Comparison of ENCODE assay signal across 8 cellular contexts in the genomic region with DNA sequence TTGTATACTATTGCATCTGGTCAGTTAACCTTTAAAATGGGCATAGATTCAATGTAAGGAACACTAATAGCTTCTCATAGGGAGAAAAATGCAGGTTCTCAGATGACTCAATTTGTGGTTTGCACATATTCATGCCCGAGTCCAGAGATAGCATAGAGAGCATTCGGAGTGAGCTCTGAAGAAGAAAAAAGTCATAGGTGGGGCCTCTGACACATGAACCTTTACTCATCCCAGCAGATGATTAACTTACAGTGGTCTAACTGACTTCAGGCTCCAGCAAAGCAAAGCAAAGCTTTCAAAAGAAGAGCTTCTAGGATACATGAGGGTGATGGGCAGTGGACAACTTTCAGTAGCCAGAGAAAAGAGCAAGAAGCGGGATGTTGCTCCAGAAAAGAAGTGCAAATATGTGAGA. TPM values are rescaled to one million over a fixed set of nuclear protein-coding genes. Genes with fewer than 3 reads are reported as not detected.
DNase-seq lines count a peak whose midpoint lies in the region; ATAC-seq, FAIRE-seq and TF ChIP-seq lines count a peak whose summit lies in the region.

No MANE protein-coding gene starts in this region.

- H2AK5ac ChIP-seq in IMR-90 (ENCODE audit: low read depth, low read length): peak overlapping the region; percentile 26; the same call in 1 of the 2 replicates

- no CpG with 5 or more reads among the region's 3 CpGs for WGBS in IMR-90 (ENCODE audit: extremely low coverage in 2 of 2, insufficient read length in 1 of 2), 2 experiments
- WGBS in GM12878 (ENCODE audit: insufficient coverage, insufficient replicate concordance, low lambda C conversion rate, missing lambda C conversion rate): 37% methylated on average over 3 of the region's 3 CpGs

- peak overlapping the region in 1 of 2 donors; percentile 34 for H3K27ac Mint-ChIP-seq in stimulated activated naive CD8-positive, alpha-beta T cell treated with anti-CD3 and anti-CD28 coated beads, Interleukin-15, amount 100 ng/mL, for 72 hours
- H3K27ac Mint-ChIP-seq in type B pancreatic cell: no peak overlapping the region

- peak overlapping the region; percentile 82 for H2BK120ac ChIP-seq in IMR-90 (ENCODE audit: low read depth, low read length)

- peak overlapping the region; percentile 63 for H2BK20ac ChIP-seq in IMR-90 (ENCODE audit: low read depth, low read length)

- no peak for FAIRE-seq in GM12878 (lab: Jason Lieb, UNC)

- peaks cover 7% of the 10 kb centered on the region; the same call in 1 of the 2 replicates for H4K20me1 ChIP-seq in IMR-90 (ENCODE audit: insufficient read depth, low read length)
- no peaks in the 10 kb centered on the region for H4K20me1 ChIP-seq in GM12878 (ENCODE audit: control insufficient read depth, insufficient read depth)

- H4K8ac ChIP-seq in IMR-90 (ENCODE audit: low read depth in 2 of 2, low read length in 2 of 2): peak overlapping the region in 1 of 2 experiments; percentile 72; a peak in 1 of 4 replicates

- H3K27me3 ChIP-seq in IMR-90 (ENCODE audit: control insufficient read depth, insufficient read depth, low read length) (no peaks in the 10 kb centered on the region), GM12878 (replicated peaks in 1 of 2; ENCODE audit: control insufficient read depth in 2 of 2, insufficient read depth in 2 of 2, low read length in 1 of 2) (no peaks in the 10 kb centered on the region)

- peaks cover 61% of the 10 kb centered on the region for H3K4me1 Mint-ChIP-seq in stimulated activated naive CD8-positive, alpha-beta T cell treated with anti-CD3 and anti-CD28 coated beads, Interleukin-15, amount 100 ng/mL, for 72 hours
- peaks cover 21% of the 10 kb centered on the region for H3K4me1 Mint-ChIP-seq in type B pancreatic cell (ENCODE audit: unreplicated experiment)

- TF ChIP-seq CTCF in IMR-90 (conservative IDR thresholded peaks at IDR 0.05; ENCODE audit: low read depth, low read length) (no peak), GM12878 (IDR thresholded peaks at IDR 0.05 in 2 of 3, conservative IDR thresholded peaks at IDR 0.05 in 1 of 3; ENCODE audit: control insufficient read depth in 2 of 3, extremely low read depth in 1 of 3, insufficient read depth in 1 of 3, low read depth in 3 of 3, low read length in 3 of 3) (no peak), type B pancreatic cell (conservative IDR thresholded peaks at IDR 0.05) (no peak)

- no peaks in the 10 kb centered on the region for H3K79me1 ChIP-seq in IMR-90 (ENCODE audit: low read depth in 1 of 2, low read length in 2 of 2)

- peak overlapping the region; percentile 55 for H3K4ac ChIP-seq in IMR-90 (ENCODE audit: low read depth, low read length)

- no peak overlapping the region; the same call in 2 of the 3 replicates for H2BK15ac ChIP-seq in IMR-90 (ENCODE audit: low read depth, low read length)

- TF ChIP-seq EP300 in GM12878 (IDR thresholded peaks at IDR 0.05; ENCODE audit: borderline replicate concordance in 1 of 2, control insufficient read depth in 1 of 2, low read depth in 2 of 2, low read length in 2 of 2): peak in 1 of 2 experiments; percentile 39; a peak in 1 of 4 replicates

- no TSS peak for BruUV-seq in IMR-90 (replicated peaks; lab: Mats Ljungman, UMichigan)
- no TSS peak for BruUV-seq in GM12878 (replicated peaks; lab: Mats Ljungman, UMichigan)

- H3K36me3 Mint-ChIP-seq in type B pancreatic cell: no peaks in the 10 kb centered on the region

- no peaks in the 10 kb centered on the region for H3K27me3 Mint-ChIP-seq in stimulated activated naive CD8-positive, alpha-beta T cell treated with anti-CD3 and anti-CD28 coated beads, Interleukin-15, amount 100 ng/mL, for 72 hours
- peaks cover 20% of the 10 kb centered on the region for H3K27me3 Mint-ChIP-seq in type B pancreatic cell

- H3K79me2 ChIP-seq in GM12878 (ENCODE audit: control insufficient read depth, insufficient read depth, low read length): no peaks in the 10 kb centered on the region

- H3K4me3 ChIP-seq in IMR-90 (ENCODE audit: insufficient read depth, low read depth, low read length) (peak overlapping the region; percentile 2; the same call in 1 of the 2 replicates), GM12878 (no peak overlapping the region)

- RAD21 ChIA-PET in GM12878 (lab: Charles Lee; ENCODE audit: unreplicated experiment): interaction anchor here (0.9 to 2.0 kb wide), 12 partner anchors 10 to 251 kb away, joined by 3 to 14 read pairs (median 6); partner anchors contain the start of gene HMGN4

- no peak overlapping the region for H3K9ac ChIP-seq in IMR-90 (ENCODE audit: low read depth, low read length)
- no peak overlapping the region; the same call in 1 of the 2 replicates for H3K9ac ChIP-seq in GM12878 (ENCODE audit: control insufficient read depth, insufficient read depth, low read length)

- POLR2A ChIA-PET in IMR-90 (lab: Charles Lee; ENCODE audit: unreplicated experiment) (no interaction called here), GM12878 (lab: Charles Lee) (interaction anchor here (0.9 to 1.8 kb wide), 9 partner anchors 12 to 127 kb away, joined by 3 to 6 read pairs (median 4); a partner anchor contains a TSS)

- intact Hi-C loops in IMR-90 (cut with micrococcal nuclease): loop anchor here (2.0 kb wide), 1 partner anchor 21 kb away; no protein-coding TSS in a partner anchor
- intact Hi-C loops in GM12878 (cut with micrococcal nuclease; ENCODE audit: unreplicated experiment): loop anchor here (2.0 to 5.0 kb wide), 5 partner anchors 25 to 1443 kb away; a partner anchor contains a TSS

- dilution Hi-C loops in IMR-90 (cut with HindIII; ENCODE audit: low sequenced_read_pairs, unreplicated experiment): no loop called here

- TF ChIP-seq POLR2A in IMR-90 (IDR thresholded peaks at IDR 0.05; ENCODE audit: low read depth, low read length) (no peak), GM12878 (IDR thresholded peaks at IDR 0.05; ENCODE audit: low read depth, low read length) (no peak)

- no peak overlapping the region for H2AK9ac ChIP-seq in IMR-90 (replicated peaks; ENCODE audit: low read depth, low read length, poor library complexity)

- no peak; the same call in 1 of the 2 replicates for TF ChIP-seq RAD21 in IMR-90 (IDR thresholded peaks at IDR 0.05; ENCODE audit: low read length)
- TF ChIP-seq RAD21 in GM12878 (IDR thresholded peaks at IDR 0.05; ENCODE audit: insufficient read depth, low read depth, low read length): no peak

- H2AFZ ChIP-seq in IMR-90 (replicated peaks; ENCODE audit: low read length, poor library complexity) (no peak overlapping the region), GM12878 (ENCODE audit: control insufficient read depth, low read depth, low read length) (no peak overlapping the region)

- DNase-seq in stimulated activated CD4-positive, alpha-beta T cell treated with anti-CD3 and anti-CD28 coated beads, Interleukin-1b, Interleukin-23, amount 100 ng/mL, for 48 hours: peak; percentile 37
- no peak for DNase-seq in stimulated activated CD4-positive, alpha-beta T cell treated with anti-CD3 and anti-CD28 coated beads, Interleukin-12 subunit alpha, Interleukin-12 subunit beta, amount 100 ng/mL, for 4 hours
- DNase-seq in IMR-90 (peak; percentile 95), GM12878 (ENCODE audit: low read depth, low spot score) (no peak), NCI-H446 treated with DMSO at 0.1 percent for 48 hours (lab: John Stamatoyannopoulos, UW) (no peak), AML-193 (lab: John Stamatoyannopoulos, UW) (no peak), type B pancreatic cell (ENCODE audit: extremely low spot score, unreplicated experiment) (no peak)
- DNase-seq in stimulated activated naive CD8-positive, alpha-beta T cell treated with anti-CD3 and anti-CD28 coated beads, Interleukin-15, amount 100 ng/mL, for 72 hours: peak in 1 of 2 donors; percentile 35

- peaks cover 2% of the 10 kb centered on the region; the same call in 1 of the 2 replicates for H3K9me1 ChIP-seq in IMR-90 (ENCODE audit: insufficient read depth, low read length)

- peak overlapping the region; percentile 73 for H2BK5ac ChIP-seq in IMR-90 (ENCODE audit: low read depth, low read length, poor library complexity, severe bottlenecking)

- peaks cover 7% of the 10 kb centered on the region; the same call in 1 of the 2 replicates for H3K4me1 ChIP-seq in IMR-90 (ENCODE audit: control insufficient read depth, insufficient read depth, low read length)
- peaks cover 14% of the 10 kb centered on the region for H3K4me1 ChIP-seq in GM12878 (ENCODE audit: control insufficient read depth, insufficient read depth, low read length)

- peak overlapping the region; percentile 29; the same call in 1 of the 2 replicates for H3K56ac ChIP-seq in IMR-90 (ENCODE audit: extremely low read depth, insufficient read depth, low read length)

- ATAC-seq in IMR-90 (ENCODE audit: low read depth) (peak; percentile 13; the same call in 1 of the 2 replicates), GM12878 (peak; percentile 55)
- peak; percentile 59 for ATAC-seq in stimulated activated naive CD8-positive, alpha-beta T cell treated with anti-CD3 and anti-CD28 coated beads, Interleukin-15, amount 100 ng/mL, for 72 hours

- SMC1A ChIA-PET in GM12878 (lab: Charles Lee; ENCODE audit: uncharacterized antibody, unreplicated experiment): interaction anchor here (1.0 to 3.5 kb wide), 19 partner anchors 9 to 285 kb away, joined by 3 to 22 read pairs (median 4); a partner anchor contains a TSS

- no peak overlapping the region for H3K27ac ChIP-seq in IMR-90 (ENCODE audit: insufficient read depth, low read length)
- no peak overlapping the region; the same call in 1 of the 2 replicates for H3K27ac ChIP-seq in GM12878 (ENCODE audit: control insufficient read depth, insufficient read depth)

- H4K91ac ChIP-seq in IMR-90 (ENCODE audit: insufficient read depth, low read depth, low read length): 0 out of 2 replicates have a peak overlapping the region, but pooled peaks have one; percentile 27

- H3K9me3 ChIP-seq in IMR-90 (ENCODE audit: control insufficient read depth, insufficient read depth, low read length) (no peaks in the 10 kb centered on the region), GM12878 (replicated peaks; ENCODE audit: control insufficient read depth, insufficient read depth, low read length) (no peaks in the 10 kb centered on the region)

- H3K36me3 ChIP-seq in IMR-90 (ENCODE audit: control insufficient read depth, insufficient read depth, low read length): no peaks in the 10 kb centered on the region
- H3K36me3 ChIP-seq in GM12878 (ENCODE audit: control insufficient read depth in 2 of 2, insufficient read depth in 2 of 2, low read length in 1 of 2): no peaks in the 10 kb centered on the region

- H3K4me2 ChIP-seq in IMR-90 (ENCODE audit: low read depth, low read length): peak overlapping the region; percentile 47; the same call in 1 of the 2 replicates
- peak overlapping the region; percentile 50 for H3K4me2 ChIP-seq in GM12878 (ENCODE audit: control insufficient read depth, insufficient read depth)

- H3K14ac ChIP-seq in IMR-90 (replicated peaks; ENCODE audit: low read depth, low read length): no peak overlapping the region; the same call in 1 of the 2 replicates

- H3K4me3 Mint-ChIP-seq in stimulated activated naive CD8-positive, alpha-beta T cell treated with anti-CD3 and anti-CD28 coated beads, Interleukin-15, amount 100 ng/mL, for 72 hours: peak overlapping the region; percentile 31 to 51
- H3K4me3 Mint-ChIP-seq in type B pancreatic cell: no peak overlapping the region

- H3K23ac ChIP-seq in IMR-90 (ENCODE audit: low read depth, low read length): peak overlapping the region; percentile 85

- H3K18ac ChIP-seq in IMR-90 (ENCODE audit: low read depth, low read length): no peak overlapping the region; the same call in 1 of the 2 replicates

- H3K9me3 Mint-ChIP-seq in stimulated activated naive CD8-positive, alpha-beta T cell treated with anti-CD3 and anti-CD28 coated beads, Interleukin-15, amount 100 ng/mL, for 72 hours: no peaks in the 10 kb centered on the region
- H3K9me3 Mint-ChIP-seq in type B pancreatic cell: no peaks in the 10 kb centered on the region

- peak overlapping the region; percentile 2; the same call in 1 of the 2 replicates for H4K5ac ChIP-seq in IMR-90 (ENCODE audit: low read depth, low read length)

- in situ Hi-C loops in IMR-90 (cut with MboI; ENCODE audit: low sequenced_read_pairs) (loop anchor here (25.0 kb wide), 1 partner anchor 1503 kb away; a partner anchor contains a TSS), GM12878 (cut with MboI) (loop anchor here (10.0 kb wide), 1 partner anchor 1375 kb away; no protein-coding TSS in a partner anchor)

- CTCF ChIA-PET in IMR-90 (lab: Yijun Ruan, JAX) (interaction anchor here (1.2 kb wide), 1 partner anchor 12 kb away, joined by 4 read pairs; no protein-coding TSS in a partner anchor), GM12878 (lab: Yijun Ruan, JAX) (interaction anchor here (0.7 to 4.0 kb wide), 10 partner anchors 13 to 286 kb away, joined by 3 to 20 read pairs (median 8); partner anchors contain the start of gene ABT1)

RNA-seq across cellular contexts. Expression of gene BTN3A2, which starts 55.3 kb away (rescaled TPM):
- 17.2 and 20.4 TPM in 2 replicates for total RNA-seq in IMR-90 (2012; rRNA removed)
- 14.8 and 15.7 TPM in 2 replicates for polyA plus RNA-seq in IMR-90 (2012; rRNA removed)
- 7.4 and 12.2 TPM in 2 replicates for polyA plus RNA-seq in IMR-90 (2012; cell fraction: cytosol; rRNA removed)
- polyA plus RNA-seq in IMR-90 (2012; cell fraction: nucleus; rRNA removed; ENCODE audit: low replicate concordance): 9.8 and 25.8 TPM in 2 replicates
- total RNA-seq in GM12878 (2013; cell fraction: nucleolus; rRNA removed): 134 and 147 TPM in 2 replicates
- 17.2 and 17.3 TPM in 2 replicates for total RNA-seq in GM12878 (2014; rRNA removed)
- total RNA-seq in GM12878 (2014; rRNA removed; fragmentation: Illumina TruSeq; extraction: Trizol): 19.5 and 20.9 TPM in 2 replicates
- total RNA-seq in GM12878 (2021): 26.1 and 27.8 TPM in 2 replicates
- polyA plus RNA-seq in GM12878 (2011; ENCODE audit: low read depth): 22.1 TPM
- polyA plus RNA-seq in GM12878 (2011; rRNA removed): 74.7 and 80.5 TPM in 2 replicates
- 40.4 and 44.5 TPM in 2 replicates for polyA plus RNA-seq in GM12878 (2011; cell fraction: cytosol; rRNA removed)
- polyA plus RNA-seq in GM12878 (2011; cell fraction: nucleus; rRNA removed): 82.7 and 117 TPM in 2 replicates
- 26.4 and 31.9 TPM in 2 replicates for polyA plus RNA-seq in GM12878 (2012)
- polyA plus RNA-seq in GM12878 (2014; fragmentation: Illumina TruSeq; extraction: Trizol): 25.1 and 25.2 TPM in 2 replicates
- polyA plus RNA-seq in GM12878 (2014; fragmentation: Nextera tagmentation; extraction: Ambion mirVana): 10 to 100 TPM; 15.9 to 22.2 TPM
- polyA plus RNA-seq in GM12878 (2014; rRNA removed): 19.5 and 19.6 TPM in 2 replicates
- polyA plus RNA-seq in GM12878 (2016; fragmentation: Nextera tagmentation; extraction: Ambion mirVana): 10 to 100 TPM; 13.6 to 14.7 TPM
- polyA minus RNA-seq in GM12878 (2011; rRNA and poly(A)+ RNA removed): 59.7 and 127 TPM in 2 replicates
- polyA minus RNA-seq in GM12878 (2011; cell fraction: cytosol; rRNA and poly(A)+ RNA removed): 9.1 and 15.6 TPM in 2 replicates
- polyA minus RNA-seq in GM12878 (2011; cell fraction: nucleus; rRNA and poly(A)+ RNA removed): 41.1 and 44.0 TPM in 2 replicates
- 13.1 and 16.4 TPM in 2 replicates for total RNA-seq in type B pancreatic cell (ENCODE audit: low replicate concordance)

Comparison
In these comparisons a context has a peak if more than half of its experiments do, and no peak if none do; other contexts are left out.
1. DNase-seq: peak in stimulated activated CD4-positive, alpha-beta T cell treated with anti-CD3 and anti-CD28 coated beads, Interleukin-1b, Interleukin-23, amount 100 ng/mL, for 48 hours (single experiment) and IMR-90 (single experiment); none in stimulated activated CD4-positive, alpha-beta T cell treated with anti-CD3 and anti-CD28 coated beads, Interleukin-12 subunit alpha, Interleukin-12 subunit beta, amount 100 ng/mL, for 4 hours (single experiment), GM12878 (single experiment), NCI-H446 treated with DMSO at 0.1 percent for 48 hours (single experiment), AML-193 (0 of 2) and type B pancreatic cell (single experiment).
2. Peak in every context shown above with its lines, with median percentiles within 50 percentile points of each other: ATAC-seq.